Comparison of ENCODE assay signal across 8 cellular contexts in the genomic region with DNA sequence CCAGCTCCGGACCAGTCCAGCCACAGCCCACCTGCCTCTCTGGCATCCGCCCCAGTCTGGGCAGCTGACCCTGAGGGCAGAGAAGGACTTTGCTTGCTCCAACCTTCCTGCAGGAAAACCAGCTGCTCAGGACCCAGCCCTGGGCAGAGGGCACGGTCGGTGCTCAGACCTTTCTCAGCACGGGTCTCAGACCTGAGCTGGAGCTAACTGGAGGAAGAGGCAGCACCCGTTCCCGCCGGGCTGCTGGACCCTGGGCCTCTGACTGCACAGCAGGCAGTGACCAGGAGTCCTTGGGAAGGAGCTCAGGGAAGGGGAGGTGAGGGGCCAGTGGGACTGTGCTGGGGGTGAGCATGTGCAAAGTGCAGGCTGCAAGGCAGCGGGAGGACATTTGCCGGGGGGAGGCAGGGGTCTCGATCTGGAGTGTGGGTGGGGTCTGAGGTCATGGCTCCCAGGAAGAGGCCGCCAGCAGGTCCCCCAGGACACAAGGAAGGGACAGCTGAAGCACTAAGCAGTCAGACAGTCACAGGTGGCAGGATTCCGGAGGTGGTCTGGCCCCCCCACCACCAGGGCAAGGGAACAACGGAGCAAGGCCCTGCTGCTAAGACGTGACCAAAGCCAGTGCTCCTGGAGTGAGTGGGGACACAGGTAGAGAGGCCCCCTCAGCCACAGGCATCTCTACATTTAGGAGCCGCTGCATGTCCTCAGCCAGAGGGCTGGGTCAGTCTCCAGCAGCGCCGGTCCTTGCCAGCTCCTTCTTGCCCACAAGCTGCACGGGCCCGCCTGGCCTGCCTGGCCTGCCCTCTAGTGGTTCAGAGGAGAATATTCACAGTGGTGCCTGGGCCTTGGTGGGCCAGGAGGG. TPM values are rescaled to one million over a fixed set of nuclear protein-coding genes. Genes with fewer than 3 reads are reported as not detected.
A peak's percentile ranks its signal among the peaks of the same experiment; 100 is the strongest.
DNase-seq lines count a peak whose midpoint lies in the region; ATAC-seq lines count a peak whose summit lies in the region.

No MANE protein-coding gene starts in this region.

- no peaks in the 10 kb centered on the region for H3K27me3 Mint-ChIP-seq in stimulated activated naive B cell treated with anti-CD40 and anti-IgM and Interleukin-4, amounts not matched to agents 10 μg/mL and 1 μg/mL and 100 μg/mL, for 72 hours

- no peak overlapping the region for H3K4me2 ChIP-seq in Karpas-422 (ENCODE audit: low read depth, low read length, poor library complexity, severe bottlenecking)

- H3K36me3 ChIP-seq in Karpas-422 (ENCODE audit: insufficient read depth, low read length): no peaks in the 10 kb centered on the region

- H3K4me3 ChIP-seq in Karpas-422 (ENCODE audit: low read length): no peak overlapping the region

- H3K27ac ChIP-seq in Karpas-422 (ENCODE audit: low read length): no peak overlapping the region
- H3K27ac ChIP-seq in caudate nucleus (ENCODE audit: low read depth, low read length): peak overlapping the region; percentile 40

- peak; percentile 58 for DNase-seq in EL
- peak; percentile 88 for DNase-seq in Karpas-422
- DNase-seq in SW480 (ENCODE audit: low spot score): peak; percentile 48
- DNase-seq in caudate nucleus (lab: John Stamatoyannopoulos, UW): peak in 41 of 61 donors; percentile 21 to 75 (median 44)
- peak; percentile 32 for DNase-seq in kidney glomerular epithelial cell (lab: John Stamatoyannopoulos, UW)
- no peak for DNase-seq in stimulated activated naive B cell treated with anti-CD40 and anti-IgM and Interleukin-4, amounts not matched to agents 10 μg/mL and 1 μg/mL and 100 μg/mL, for 72 hours

- peaks cover 1% of the 10 kb centered on the region for H3K79me2 ChIP-seq in Karpas-422 (ENCODE audit: low read length)

- 0 out of 2 replicates have a peak, but pooled peaks cover 4% of the 10 kb centered on the region for H4K20me1 ChIP-seq in Karpas-422 (ENCODE audit: insufficient read depth, low read depth, low read length)

- peak overlapping the region; percentile 87 for H3K27ac Mint-ChIP-seq in stimulated activated naive B cell treated with anti-CD40 and anti-IgM and Interleukin-4, amounts not matched to agents 10 μg/mL and 1 μg/mL and 100 μg/mL, for 72 hours

- no peak overlapping the region for H3K9ac ChIP-seq in Karpas-422 (ENCODE audit: low read length)

- peak; percentile 49 for ATAC-seq in stimulated activated naive B cell treated with anti-CD40 and anti-IgM and Interleukin-4, amounts not matched to agents 10 μg/mL and 1 μg/mL and 100 μg/mL, for 72 hours (replicated peaks)
- ATAC-seq in GM21825 (IDR thresholded peaks at IDR 0.05; ENCODE audit: unreplicated experiment) (no peak), HG03520 (IDR thresholded peaks at IDR 0.05; ENCODE audit: unreplicated experiment) (no peak)

- no peaks in the 10 kb centered on the region for H3K9me2 ChIP-seq in Karpas-422 (replicated peaks; ENCODE audit: insufficient read depth, low read length)

- peaks cover 30% of the 10 kb centered on the region for H3K4me1 ChIP-seq in Karpas-422 (ENCODE audit: low read length)

- H3K36me3 Mint-ChIP-seq in stimulated activated naive B cell treated with anti-CD40 and anti-IgM and Interleukin-4, amounts not matched to agents 10 μg/mL and 1 μg/mL and 100 μg/mL, for 72 hours: peaks cover 19 to 35% of the 10 kb centered on the region in 2 donors

- H3K9me3 ChIP-seq in Karpas-422 (ENCODE audit: low read length): no peaks in the 10 kb centered on the region

- H2AFZ ChIP-seq in Karpas-422 (ENCODE audit: low read length): no peak overlapping the region

- H3K27me3 ChIP-seq in Karpas-422 (ENCODE audit: low read length): no peaks in the 10 kb centered on the region

- peaks cover 27 to 43% of the 10 kb centered on the region in 2 donors for H3K4me1 Mint-ChIP-seq in stimulated activated naive B cell treated with anti-CD40 and anti-IgM and Interleukin-4, amounts not matched to agents 10 μg/mL and 1 μg/mL and 100 μg/mL, for 72 hours

- no peaks in the 10 kb centered on the region for H3K9me3 Mint-ChIP-seq in stimulated activated naive B cell treated with anti-CD40 and anti-IgM and Interleukin-4, amounts not matched to agents 10 μg/mL and 1 μg/mL and 100 μg/mL, for 72 hours

- H3K4me3 Mint-ChIP-seq in stimulated activated naive B cell treated with anti-CD40 and anti-IgM and Interleukin-4, amounts not matched to agents 10 μg/mL and 1 μg/mL and 100 μg/mL, for 72 hours: peak overlapping the region in 1 of 2 donors; percentile 44

RNA-seq across cellular contexts. Expression of a gene that starts 4.7 kb away (rescaled TPM):
- 21.5 and 34.4 TPM in 2 replicates for total RNA-seq in Karpas-422 (2014; rRNA removed; shearing (Covaris generic); ENCODE audit: low replicate concordance)

RNA-seq across cellular contexts. Expression of a gene that starts 11.8 kb away (rescaled TPM):
- 2.7 and 3.1 TPM in 2 replicates for total RNA-seq in Karpas-422 (2014; rRNA removed; shearing (Covaris generic); ENCODE audit: low replicate concordance)

RNA-seq across cellular contexts. Expression of a gene that starts 25.5 kb away (rescaled TPM):
- 23.5 and 41.6 TPM in 2 replicates for total RNA-seq in Karpas-422 (2014; rRNA removed; shearing (Covaris generic); ENCODE audit: low replicate concordance)

RNA-seq across cellular contexts. Expression of a gene that starts 38.4 kb away (rescaled TPM):
- total RNA-seq in Karpas-422 (2014; rRNA removed; shearing (Covaris generic); ENCODE audit: low replicate concordance): 6.9 and 10.1 TPM in 2 replicates

RNA-seq across cellular contexts. Expression of a gene that starts 43.0 kb away (rescaled TPM):
- total RNA-seq in Karpas-422 (2014; rRNA removed; shearing (Covaris generic); ENCODE audit: low replicate concordance): 21.7 and 55.7 TPM in 2 replicates

Comparison
In these comparisons a context has a peak if more than half of its experiments do, and no peak if none do; other contexts are left out.
1. ATAC-seq: peak in stimulated activated naive B cell treated with anti-CD40 and anti-IgM and Interleukin-4, amounts not matched to agents 10 μg/mL and 1 μg/mL and 100 μg/mL, for 72 hours (2 of 2); none in GM21825 (single experiment) and HG03520 (single experiment).